ENCODE assay signal across 19 cellular contexts in the genomic region with DNA sequence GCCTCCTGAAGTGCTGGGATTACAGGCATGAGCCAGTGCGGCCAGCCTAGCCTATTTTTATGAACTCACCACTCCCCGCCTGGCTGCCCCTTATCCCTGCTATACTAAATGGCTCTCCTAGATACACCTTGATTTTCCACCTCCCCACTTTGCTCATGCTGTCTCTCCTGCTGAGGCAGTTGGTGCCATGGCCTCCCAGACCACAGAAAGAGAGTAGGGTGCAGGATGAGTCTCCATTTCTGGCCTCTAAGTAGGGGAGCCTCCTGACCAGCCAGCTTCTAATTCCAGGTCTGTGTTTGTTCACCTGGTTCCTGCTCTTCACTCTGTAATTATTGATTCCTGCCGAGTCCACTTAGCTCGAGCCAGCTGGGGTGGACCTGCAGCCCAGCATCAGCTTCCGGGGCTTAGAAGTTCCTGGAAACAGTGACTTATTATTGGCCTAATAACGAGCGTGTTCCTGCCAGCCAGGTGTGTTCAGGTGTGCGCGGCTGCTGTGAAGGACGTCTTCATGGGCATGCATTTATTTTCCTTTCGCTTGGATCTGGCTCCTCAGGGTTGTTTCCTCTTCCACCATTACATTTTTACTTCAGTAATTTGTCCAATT. TPM values are rescaled to one million over a fixed set of nuclear protein-coding genes. Genes with fewer than 3 reads are reported as not detected.
DNase-seq lines count a peak whose midpoint lies in the region; ATAC-seq, FAIRE-seq and TF ChIP-seq lines count a peak whose summit lies in the region.
"Had no signal": no experiment of that assay in that cellular context is flagged by ENCODE, and none has a peak within 500 bp of the region (broad histone marks: within the 10 kb centered on the region; RNA-seq: fewer than 3 reads in every experiment).

No MANE protein-coding gene starts in this region.

- no peak overlapping the region for H3K27ac ChIP-seq in MM.1S (ENCODE audit: low read length)
- H3K27ac ChIP-seq: BLaER1 had no signal

- H3K27ac Mint-ChIP-seq in WTC11 = peak overlapping the region; percentile 37; the same call in 1 of the 2 replicates
- H3K27ac Mint-ChIP-seq in nephron = peak overlapping the region; percentile 78 to 97 (median 83)
- H3K27ac Mint-ChIP-seq: activated naive CD8-positive, alpha-beta T cell treated with anti-CD3 and anti-CD28 coated beads, Interleukin-2, amount 10 ng/mL, durations not matched to agents 7 days and 5 days; effector memory CD8-positive, alpha-beta T cell; T-helper 1 cell treated with Interleukin-12 subunit alpha and Interleukin-12 subunit beta and Interleukin-4 antibody, amounts not matched to agents 30 μg/mL and 1 μg/mL, for 36 hours had no signal

- DNase-seq in DMS153 treated with DMSO at 0.1 percent for 48 hours (lab: John Stamatoyannopoulos, UW; ENCODE audit: unreplicated experiment) = peak; percentile 55
- peak in 2 of 3 experiments; percentile 89 to 98 for DNase-seq in NCI-H1417 (lab: John Stamatoyannopoulos, UW)
- DNase-seq in WTC11 (ENCODE audit: low spot score) = no peak
- DNase-seq in MM.1S = no peak
- no peak for DNase-seq in RCC 7860 (ENCODE audit: low spot score)
- no peak for DNase-seq in stimulated activated CD4-positive, alpha-beta T cell treated with anti-CD3 and anti-CD28 coated beads, Interleukin-4, amount 100 ng/mL, for 1 hour
- no peak for DNase-seq in activated T-cell treated with anti-CD3 and anti-CD28 coated beads, Interleukin-2, amount 50 U/mL, for 4 hours
- DNase-seq: activated CD4-positive, CD25-positive, alpha-beta regulatory T cell treated with anti-CD3 and anti-CD28 coated beads, Interleukin-2, amount 50 U/mL, for 72 hours; activated naive CD8-positive, alpha-beta T cell treated with anti-CD3 and anti-CD28 coated beads, Interleukin-2, amount 10 ng/mL, durations not matched to agents 7 days and 5 days; activated T-cell treated with anti-CD3 and anti-CD28 coated beads for 4 hours; effector memory CD8-positive, alpha-beta T cell; NCI-H524 treated with DMSO at 0.1 percent for 48 hours; posterior cingulate gyrus; RPMI8226; stimulated activated CD4-positive, alpha-beta T cell treated with anti-CD3 and anti-CD28 coated beads, Interleukin-15, amount 100 ng/mL, for 24 hours had no signal

- no peak overlapping the region for H2AFZ ChIP-seq in MM.1S (ENCODE audit: low read length)

- H3K4me2 ChIP-seq in MM.1S (ENCODE audit: low read depth, low read length) = no peak overlapping the region
- H3K4me2 ChIP-seq: BLaER1 had no signal

- H3K4me3 Mint-ChIP-seq in WTC11 (no peak overlapping the region), nephron (peak overlapping the region in 1 of 3 experiments; percentile 21)
- H3K4me3 Mint-ChIP-seq in activated T-cell treated with anti-CD3 and anti-CD28 coated beads, Interleukin-2, amount 50 U/mL, for 4 hours = no peak overlapping the region
- H3K4me3 Mint-ChIP-seq: activated naive CD8-positive, alpha-beta T cell treated with anti-CD3 and anti-CD28 coated beads, Interleukin-2, amount 10 ng/mL, durations not matched to agents 7 days and 5 days; effector memory CD8-positive, alpha-beta T cell; T-helper 1 cell treated with Interleukin-12 subunit alpha and Interleukin-12 subunit beta and Interleukin-4 antibody, amounts not matched to agents 30 μg/mL and 1 μg/mL, for 36 hours had no signal

- no peaks in the 10 kb centered on the region for H3K36me3 Mint-ChIP-seq in WTC11
- H3K36me3 Mint-ChIP-seq in nephron (ENCODE audit: low read depth) = peaks cover 10% of the 10 kb centered on the region
- no peaks in the 10 kb centered on the region for H3K36me3 Mint-ChIP-seq in activated T-cell treated with anti-CD3 and anti-CD28 coated beads, Interleukin-2, amount 50 U/mL, for 4 hours (ENCODE audit: insufficient read depth)
- H3K36me3 Mint-ChIP-seq: activated naive CD8-positive, alpha-beta T cell treated with anti-CD3 and anti-CD28 coated beads, Interleukin-2, amount 10 ng/mL, durations not matched to agents 7 days and 5 days had no signal

- H3K4me1 ChIP-seq in MM.1S (ENCODE audit: low read length) = no peaks in the 10 kb centered on the region
- H3K4me1 ChIP-seq: BLaER1 had no signal

- H3K79me2 ChIP-seq in MM.1S (ENCODE audit: low read length) = no peaks in the 10 kb centered on the region

- no peak overlapping the region for H3K9ac ChIP-seq in MM.1S (ENCODE audit: low read length)
- H3K9ac ChIP-seq: BLaER1 had no signal

- no peak overlapping the region for H3K4me3 ChIP-seq in MM.1S (ENCODE audit: low read length)
- H3K4me3 ChIP-seq: BLaER1, GM12878 had no signal

- no peaks in the 10 kb centered on the region for H3K27me3 ChIP-seq in MM.1S (replicated peaks; ENCODE audit: insufficient read depth, low read length)
- H3K27me3 ChIP-seq: BLaER1 had no signal

- POLR2A ChIA-PET in WTC11 (lab: Charles Lee) = interaction anchor here (0.7 kb wide), 1 partner anchor 458 kb away, joined by 3 read pairs; no protein-coding TSS in a partner anchor

- H3F3A ChIP-seq in MM.1S (ENCODE audit: insufficient read depth, low read length) = no peaks in the 10 kb centered on the region

- CTCF ChIA-PET in WTC11 (lab: Charles Lee) = no interaction called here

- H3K36me3 ChIP-seq in MM.1S (replicated peaks; ENCODE audit: insufficient read depth, low read length) = no peaks in the 10 kb centered on the region

- TF ChIP-seq CTCF in WTC11 (IDR thresholded peaks at IDR 0.05) (no peak), nephron (IDR thresholded peaks at IDR 0.05; ENCODE audit: unreplicated experiment in 3 of 3) (no peak), MM.1S (IDR thresholded peaks at IDR 0.05; ENCODE audit: low read length) (no peak)

- peaks cover 26% of the 10 kb centered on the region for H3K4me1 Mint-ChIP-seq in WTC11
- peaks cover 56% of the 10 kb centered on the region for H3K4me1 Mint-ChIP-seq in nephron
- no peaks in the 10 kb centered on the region for H3K4me1 Mint-ChIP-seq in activated T-cell treated with anti-CD3 and anti-CD28 coated beads, Interleukin-2, amount 50 U/mL, for 4 hours (ENCODE audit: low read depth)
- H3K4me1 Mint-ChIP-seq: activated naive CD8-positive, alpha-beta T cell treated with anti-CD3 and anti-CD28 coated beads, Interleukin-2, amount 10 ng/mL, durations not matched to agents 7 days and 5 days had no signal

- no peak for FAIRE-seq in RCC 7860 (lab: Jason Lieb, UNC)
- FAIRE-seq: GM12878 had no signal

- H3K27me3 Mint-ChIP-seq in WTC11 (ENCODE audit: low read depth) (no peaks in the 10 kb centered on the region), nephron (ENCODE audit: low read depth) (no peaks in the 10 kb centered on the region)
- H3K27me3 Mint-ChIP-seq in activated T-cell treated with anti-CD3 and anti-CD28 coated beads, Interleukin-2, amount 50 U/mL, for 4 hours (ENCODE audit: low read depth) = no peaks in the 10 kb centered on the region

- H3K9me3 Mint-ChIP-seq in WTC11 (no peaks in the 10 kb centered on the region), nephron (peaks cover 4% of the 10 kb centered on the region)
- no peaks in the 10 kb centered on the region for H3K9me3 Mint-ChIP-seq in activated T-cell treated with anti-CD3 and anti-CD28 coated beads, Interleukin-2, amount 50 U/mL, for 4 hours
- H3K9me3 Mint-ChIP-seq: activated naive CD8-positive, alpha-beta T cell treated with anti-CD3 and anti-CD28 coated beads, Interleukin-2, amount 10 ng/mL, durations not matched to agents 7 days and 5 days; effector memory CD8-positive, alpha-beta T cell; T-helper 1 cell treated with Interleukin-12 subunit alpha and Interleukin-12 subunit beta and Interleukin-4 antibody, amounts not matched to agents 30 μg/mL and 1 μg/mL, for 36 hours had no signal

- ATAC-seq in WTC11 = no peak
- ATAC-seq in activated T-cell treated with anti-CD3 and anti-CD28 coated beads, Interleukin-2, amount 50 U/mL, for 4 hours = no peak
- ATAC-seq: effector memory CD8-positive, alpha-beta T cell; GM12878 had no signal

- H4K20me1 ChIP-seq in MM.1S (ENCODE audit: insufficient read depth, low read length) = no peaks in the 10 kb centered on the region

- H3K9me3 ChIP-seq in MM.1S (replicated peaks; ENCODE audit: insufficient read depth, low read length) = no peaks in the 10 kb centered on the region

- no peaks in the 10 kb centered on the region for H3K9me2 ChIP-seq in MM.1S (replicated peaks; ENCODE audit: insufficient read depth, low read length)

TF ChIP-seq in WTC11, 78 proteins besides CTCF, POLR2A, EP300 and RAD21 (continues in another document):
- TF ChIP-seq SP1 (CRISPR knock-in tag; conservative IDR thresholded peaks at IDR 0.05) (no peak), SMAD3 (CRISPR knock-in tag; IDR thresholded peaks at IDR 0.05; ENCODE audit: borderline replicate concordance) (no peak), ELF4 (CRISPR knock-in tag; IDR thresholded peaks at IDR 0.05; ENCODE audit: low read depth) (no peak), TEAD1 (CRISPR knock-in tag; IDR thresholded peaks at IDR 0.05) (no peak)
- TF ChIP-seq, protein P1, sequence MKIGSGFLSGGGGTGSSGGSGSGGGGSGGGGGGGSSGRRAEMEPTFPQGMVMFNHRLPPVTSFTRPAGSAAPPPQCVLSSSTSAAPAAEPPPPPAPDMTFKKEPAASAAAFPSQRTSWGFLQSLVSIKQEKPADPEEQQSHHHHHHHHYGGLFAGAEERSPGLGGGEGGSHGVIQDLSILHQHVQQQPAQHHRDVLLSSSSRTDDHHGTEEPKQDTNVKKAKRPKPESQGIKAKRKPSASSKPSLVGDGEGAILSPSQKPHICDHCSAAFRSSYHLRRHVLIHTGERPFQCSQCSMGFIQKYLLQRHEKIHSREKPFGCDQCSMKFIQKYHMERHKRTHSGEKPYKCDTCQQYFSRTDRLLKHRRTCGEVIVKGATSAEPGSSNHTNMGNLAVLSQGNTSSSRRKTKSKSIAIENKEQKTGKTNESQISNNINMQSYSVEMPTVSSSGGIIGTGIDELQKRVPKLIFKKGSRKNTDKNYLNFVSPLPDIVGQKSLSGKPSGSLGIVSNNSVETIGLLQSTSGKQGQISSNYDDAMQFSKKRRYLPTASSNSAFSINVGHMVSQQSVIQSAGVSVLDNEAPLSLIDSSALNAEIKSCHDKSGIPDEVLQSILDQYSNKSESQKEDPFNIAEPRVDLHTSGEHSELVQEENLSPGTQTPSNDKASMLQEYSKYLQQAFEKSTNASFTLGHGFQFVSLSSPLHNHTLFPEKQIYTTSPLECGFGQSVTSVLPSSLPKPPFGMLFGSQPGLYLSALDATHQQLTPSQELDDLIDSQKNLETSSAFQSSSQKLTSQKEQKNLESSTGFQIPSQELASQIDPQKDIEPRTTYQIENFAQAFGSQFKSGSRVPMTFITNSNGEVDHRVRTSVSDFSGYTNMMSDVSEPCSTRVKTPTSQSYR (CRISPR knock-in tag; IDR thresholded peaks at IDR 0.05) = no peak
- TF ChIP-seq, protein P2, sequence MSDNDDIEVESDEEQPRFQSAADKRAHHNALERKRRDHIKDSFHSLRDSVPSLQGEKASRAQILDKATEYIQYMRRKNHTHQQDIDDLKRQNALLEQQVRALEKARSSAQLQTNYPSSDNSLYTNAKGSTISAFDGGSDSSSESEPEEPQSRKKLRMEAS (CRISPR knock-in tag; IDR thresholded peaks at IDR 0.05) = no peak

RNA-seq across cellular contexts. Expression of a gene that starts 34.0 kb away (rescaled TPM):
- 21.5 to 23.9 TPM (median 22.0 TPM) in 3 replicates for total RNA-seq in WTC11 (2021)
- total RNA-seq in activated T-cell treated with anti-CD3 and anti-CD28 coated beads, Interleukin-2, amount 50 U/mL, for 4 hours = under 1 TPM; 0.19 to 0.48 (median 0.21) TPM

Comparison
In these comparisons a context has a peak if more than half of its experiments do, and no peak if none do; other contexts are left out.
1. DNase-seq: peak in DMS153 treated with DMSO at 0.1 percent for 48 hours (single experiment) and NCI-H1417 (2 of 3); none in WTC11 (single experiment), MM.1S (single experiment), RCC 7860 (single experiment), stimulated activated CD4-positive, alpha-beta T cell treated with anti-CD3 and anti-CD28 coated beads, Interleukin-4, amount 100 ng/mL, for 1 hour (single experiment) and activated T-cell treated with anti-CD3 and anti-CD28 coated beads, Interleukin-2, amount 50 U/mL, for 4 hours (single experiment).
2. RNA of a gene that starts 34.0 kb away (total RNA-seq): 21.5 to 23.9 TPM in WTC11; 0.19 to 0.48 TPM in activated T-cell treated with anti-CD3 and anti-CD28 coated beads, Interleukin-2, amount 50 U/mL, for 4 hours; every median in the first group is over 10 times any median in the second.